In genomic region chr6:125314019-125314581, GRCh38 we compare ENCODE assay signal across 8 cellular contexts. TPM values are rescaled to one million over a fixed set of nuclear protein-coding genes. Genes with fewer than 3 reads are reported as not detected.
DNase-seq lines count a peak whose midpoint lies in the region; ATAC-seq, FAIRE-seq and TF ChIP-seq lines count a peak whose summit lies in the region.

No MANE protein-coding gene starts in this region.

- peak; percentile 67 for TF ChIP-seq CTCF in GM13976 (IDR thresholded peaks at IDR 0.05; ENCODE audit: borderline replicate concordance, control extremely low read depth, extremely low read depth, insufficient read depth, missing control alignments)
- TF ChIP-seq CTCF in cardiac fibroblast (IDR thresholded peaks at IDR 0.05; ENCODE audit: low read depth, low read length), result peak; percentile 85
- TF ChIP-seq CTCF in keratinocyte (optimal IDR thresholded peaks at IDR 0.05 in 1 of 3, IDR thresholded peaks at IDR 0.05 in 1 of 3, conservative IDR thresholded peaks at IDR 0.05 in 1 of 3; ENCODE audit: extremely low read depth in 1 of 3, insufficient read depth in 2 of 3, low read length in 3 of 3), result peak; percentile 71 to 85 (median 81)

- no peaks in the 10 kb centered on the region for H3K9me1 ChIP-seq in keratinocyte (ENCODE audit: control insufficient read depth, extremely low read depth, insufficient read depth, low read length)

- no peak overlapping the region for H3K27ac ChIP-seq in keratinocyte (ENCODE audit: control insufficient read depth, insufficient read depth, low read length)

- H3K9ac ChIP-seq in keratinocyte (ENCODE audit: control insufficient read depth, extremely low read depth, insufficient read depth, low read length), result no peak overlapping the region

- no peaks in the 10 kb centered on the region for H3K36me3 ChIP-seq in keratinocyte (ENCODE audit: control insufficient read depth in 2 of 2, extremely low read depth in 1 of 2, insufficient read depth in 2 of 2, low read length in 2 of 2)

- peak; percentile 63 for FAIRE-seq in keratinocyte (lab: Jason Lieb, UNC)

- H3K27me3 ChIP-seq in keratinocyte (ENCODE audit: control insufficient read depth, extremely low read depth, insufficient read depth, low read length), result no peaks in the 10 kb centered on the region

- H3K9me3 ChIP-seq in keratinocyte (ENCODE audit: control insufficient read depth, low read depth, low read length), result no peaks in the 10 kb centered on the region

- no peaks in the 10 kb centered on the region for H3K4me1 ChIP-seq in keratinocyte (ENCODE audit: control insufficient read depth, extremely low read depth, insufficient read depth, low read length)

- no peaks in the 10 kb centered on the region for H4K20me1 ChIP-seq in keratinocyte (ENCODE audit: control insufficient read depth, extremely low read depth, insufficient read depth, low read length)

- in situ Hi-C loops in GM13976 (cut with MboI; ENCODE audit: low sequenced_read_pairs, unreplicated experiment), result loop anchor here (5.0 to 10.0 kb wide), 3 partner anchors 191 to 661 kb away; no protein-coding TSS in a partner anchor

- H3K4me3 ChIP-seq in cardiac fibroblast (replicated peaks in 1 of 2; ENCODE audit: low read depth in 2 of 2, low read length in 2 of 2) (no peak overlapping the region), keratinocyte (ENCODE audit: control insufficient read depth in 2 of 3, extremely low read depth in 1 of 3, insufficient read depth in 2 of 3, low read depth in 1 of 3, low read length in 3 of 3) (no peak overlapping the region)

- H3K79me2 ChIP-seq in keratinocyte (ENCODE audit: control insufficient read depth, insufficient read depth, low read length), result no peaks in the 10 kb centered on the region

- H3K4me2 ChIP-seq in keratinocyte (ENCODE audit: control insufficient read depth, extremely low read depth, insufficient read depth, low read depth, low read length), result no peak overlapping the region

- no peak overlapping the region for H2AFZ ChIP-seq in keratinocyte (ENCODE audit: control insufficient read depth, low read length)

- dilution Hi-C loops in keratinocyte (cut with MboI; ENCODE audit: extremely low pct_ligation_motif_present, low sequenced_read_pairs), result no loop called here

- DNase-seq in AG08396 (ENCODE audit: low spot score) (peak; percentile 51), GM13976 (ENCODE audit: low spot score) (peak; percentile 38), NAMALWA (ENCODE audit: low spot score) (peak; percentile 85), SKM-1 (lab: John Stamatoyannopoulos, UW; ENCODE audit: unreplicated experiment) (peak; percentile 69), cardiac fibroblast (ENCODE audit: low read depth in 2 of 2) (peak; percentile 75 to 78), keratinocyte (ENCODE audit: low read depth, low spot score) (no peak)
- DNase-seq in stimulated activated CD4-positive, alpha-beta T cell treated with anti-CD3 and anti-CD28 coated beads, Interleukin-4, amount 100 ng/mL, for 24 hours, result peak; percentile 36

- peak; percentile 83 for ATAC-seq in HG02610 (IDR thresholded peaks at IDR 0.05; ENCODE audit: unreplicated experiment)

RNA-seq across cellular contexts. Expression of gene HDDC2, which starts 12.3 kb away (rescaled TPM):
- 57.1 to 75.8 TPM (median 60.0 TPM) in 3 replicates for polyA plus RNA-seq in keratinocyte
- 53.5 TPM for polyA plus RNA-seq in keratinocyte (2011; ENCODE audit: low read depth)
- polyA plus RNA-seq in keratinocyte (2011; cell fraction: cytosol; rRNA removed), result 67.1 and 83.2 TPM in 2 replicates
- polyA plus RNA-seq in keratinocyte (2011; cell fraction: nucleus; rRNA removed), result 20.5 and 29.7 TPM in 2 replicates
- polyA plus RNA-seq in keratinocyte (2012; ENCODE audit: low replicate concordance), result 43.6 and 54.8 TPM in 2 replicates
- polyA minus RNA-seq in keratinocyte, result 10.8 to 28.8 TPM (median 14.4 TPM) in 3 replicates
- 18.8 TPM for polyA minus RNA-seq in keratinocyte (2011; cell fraction: cytosol; rRNA and poly(A)+ RNA removed)
- polyA minus RNA-seq in keratinocyte (2011; cell fraction: nucleus; rRNA and poly(A)+ RNA removed), result 6.0 and 6.3 TPM in 2 replicates
